8 cellular contexts compared by ENCODE assay signal in the genomic region with DNA sequence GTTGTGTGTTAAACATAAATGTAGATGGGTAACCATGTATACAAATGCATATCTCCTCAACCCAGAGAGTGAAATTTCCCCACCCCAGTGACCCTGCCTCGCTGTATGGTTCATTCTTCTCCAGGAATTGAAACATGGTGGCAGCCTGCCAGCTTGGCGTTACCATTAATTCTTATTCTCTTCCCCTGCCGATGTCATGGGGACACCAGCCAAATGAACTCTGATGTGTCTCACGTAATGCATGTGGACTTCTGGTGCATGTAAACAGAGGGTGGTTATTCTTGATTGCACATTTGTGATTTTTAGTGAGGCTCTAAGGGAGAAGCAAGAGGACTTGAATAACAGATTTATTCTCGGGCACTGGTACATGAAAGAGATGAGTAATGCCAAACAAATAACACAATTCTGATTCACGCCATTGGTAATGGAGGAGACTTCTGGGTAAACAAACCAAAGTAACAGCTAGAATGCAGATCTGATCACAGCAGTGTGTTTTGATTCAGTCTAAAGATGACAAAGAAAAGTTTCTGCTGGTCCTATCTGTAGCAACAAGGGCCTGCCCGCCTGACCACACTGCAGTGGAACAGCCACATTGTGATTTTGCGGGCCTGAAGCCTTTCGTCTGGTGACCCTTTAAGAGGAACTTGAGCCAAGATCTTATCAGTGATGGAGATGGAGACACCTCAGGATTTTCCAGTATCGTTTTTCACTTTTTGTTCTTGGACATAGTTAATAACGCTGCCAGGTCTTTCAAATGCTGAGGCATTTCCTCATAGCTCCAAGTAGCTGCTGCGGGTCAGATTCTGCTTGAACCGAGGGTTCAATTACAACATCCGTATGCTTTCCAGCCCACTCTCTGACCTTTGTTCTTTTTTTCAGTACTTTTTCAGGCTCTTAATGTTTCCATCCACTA.
DNase-seq lines count a peak whose midpoint lies in the region; ATAC-seq and TF ChIP-seq lines count a peak whose summit lies in the region.

No MANE protein-coding gene starts in this region.

- POLR2A ChIA-PET in activated CD4-positive, alpha-beta memory T cell treated with anti-CD3 and anti-CD28 coated beads, Interleukin-2, amount 10 ng/mL, durations not matched to agents 7 days and 5 days (lab: Charles Lee), result no interaction called here
- POLR2A ChIA-PET in activated CD4-positive, alpha-beta memory T cell treated with anti-CD3 and anti-CD28 coated beads for 36 hours (lab: Charles Lee), result no interaction called here
- POLR2A ChIA-PET in activated CD4-positive, alpha-beta T cell treated with anti-CD3 and anti-CD28 coated beads, Interleukin-2, amount 10 ng/mL, durations not matched to agents 7 days and 5 days (lab: Charles Lee), result no interaction called here

- peaks cover 39% of the 10 kb centered on the region for H3K36me3 Mint-ChIP-seq in activated CD4-positive, alpha-beta memory T cell treated with anti-CD3 and anti-CD28 coated beads, Interleukin-2, amount 10 ng/mL, durations not matched to agents 7 days and 5 days (ENCODE audit: low read depth)
- peaks cover 46% of the 10 kb centered on the region for H3K36me3 Mint-ChIP-seq in activated CD4-positive, alpha-beta memory T cell treated with anti-CD3 and anti-CD28 coated beads for 36 hours
- peaks cover 22% of the 10 kb centered on the region for H3K36me3 Mint-ChIP-seq in activated CD4-positive, alpha-beta T cell treated with anti-CD3 and anti-CD28 coated beads, Interleukin-2, amount 10 ng/mL, durations not matched to agents 7 days and 5 days (ENCODE audit: low read depth)

- no peaks in the 10 kb centered on the region for H3K36me3 ChIP-seq in vagina

- peak overlapping the region; percentile 79 for H3K27ac ChIP-seq in vagina

- CTCF ChIA-PET in activated CD4-positive, alpha-beta memory T cell treated with anti-CD3 and anti-CD28 coated beads, Interleukin-2, amount 10 ng/mL, durations not matched to agents 7 days and 5 days (lab: Charles Lee), result no interaction called here
- CTCF ChIA-PET in activated CD4-positive, alpha-beta memory T cell treated with anti-CD3 and anti-CD28 coated beads for 36 hours (lab: Charles Lee), result no interaction called here
- CTCF ChIA-PET in activated CD4-positive, alpha-beta T cell treated with anti-CD3 and anti-CD28 coated beads, Interleukin-2, amount 10 ng/mL, durations not matched to agents 7 days and 5 days (lab: Charles Lee), result no interaction called here

- H3K4me3 ChIP-seq in vagina, result no peak overlapping the region

- no peak overlapping the region for H3K27ac Mint-ChIP-seq in activated CD4-positive, alpha-beta memory T cell treated with anti-CD3 and anti-CD28 coated beads, Interleukin-2, amount 10 ng/mL, durations not matched to agents 7 days and 5 days
- no peak overlapping the region for H3K27ac Mint-ChIP-seq in activated CD4-positive, alpha-beta memory T cell treated with anti-CD3 and anti-CD28 coated beads for 36 hours
- H3K27ac Mint-ChIP-seq in activated CD4-positive, alpha-beta T cell treated with anti-CD3 and anti-CD28 coated beads, Interleukin-2, amount 10 ng/mL, durations not matched to agents 7 days and 5 days, result no peak overlapping the region

- H3K9me3 Mint-ChIP-seq in activated CD4-positive, alpha-beta memory T cell treated with anti-CD3 and anti-CD28 coated beads, Interleukin-2, amount 10 ng/mL, durations not matched to agents 7 days and 5 days, result no peaks in the 10 kb centered on the region
- H3K9me3 Mint-ChIP-seq in activated CD4-positive, alpha-beta memory T cell treated with anti-CD3 and anti-CD28 coated beads for 36 hours, result no peaks in the 10 kb centered on the region
- peaks cover 2% of the 10 kb centered on the region for H3K9me3 Mint-ChIP-seq in activated CD4-positive, alpha-beta T cell treated with anti-CD3 and anti-CD28 coated beads, Interleukin-2, amount 10 ng/mL, durations not matched to agents 7 days and 5 days

- H3K4me1 Mint-ChIP-seq in activated CD4-positive, alpha-beta memory T cell treated with anti-CD3 and anti-CD28 coated beads, Interleukin-2, amount 10 ng/mL, durations not matched to agents 7 days and 5 days, result no peaks in the 10 kb centered on the region
- H3K4me1 Mint-ChIP-seq in activated CD4-positive, alpha-beta memory T cell treated with anti-CD3 and anti-CD28 coated beads for 36 hours (ENCODE audit: low read depth), result no peaks in the 10 kb centered on the region
- H3K4me1 Mint-ChIP-seq in activated CD4-positive, alpha-beta T cell treated with anti-CD3 and anti-CD28 coated beads, Interleukin-2, amount 10 ng/mL, durations not matched to agents 7 days and 5 days, result no peaks in the 10 kb centered on the region

- no peaks in the 10 kb centered on the region for H3K9me3 ChIP-seq in vagina

- TF ChIP-seq CTCF in vagina (IDR thresholded peaks at IDR 0.05), result no peak

- H3K27me3 ChIP-seq in vagina, result no peaks in the 10 kb centered on the region

- peak; percentile 5 for DNase-seq in activated CD4-positive, alpha-beta memory T cell treated with anti-CD3 and anti-CD28 coated beads, Interleukin-2, amount 10 ng/mL, durations not matched to agents 7 days and 5 days
- no peak for DNase-seq in activated CD4-positive, alpha-beta memory T cell treated with anti-CD3 and anti-CD28 coated beads for 36 hours
- peak; percentile 19 for DNase-seq in cerebellum (ENCODE audit: low spot score)
- peak; percentile 34 for DNase-seq in medulla oblongata (ENCODE audit: extremely low spot score)
- peak; percentile 67 to 88 for DNase-seq in vagina (ENCODE audit: extremely low spot score in 2 of 2)
- DNase-seq in activated CD4-positive, alpha-beta T cell treated with anti-CD3 and anti-CD28 coated beads, Interleukin-2, amount 10 ng/mL, durations not matched to agents 7 days and 5 days, result no peak

- no peaks in the 10 kb centered on the region for H3K27me3 Mint-ChIP-seq in activated CD4-positive, alpha-beta memory T cell treated with anti-CD3 and anti-CD28 coated beads, Interleukin-2, amount 10 ng/mL, durations not matched to agents 7 days and 5 days
- no peaks in the 10 kb centered on the region for H3K27me3 Mint-ChIP-seq in activated CD4-positive, alpha-beta memory T cell treated with anti-CD3 and anti-CD28 coated beads for 36 hours
- H3K27me3 Mint-ChIP-seq in activated CD4-positive, alpha-beta T cell treated with anti-CD3 and anti-CD28 coated beads, Interleukin-2, amount 10 ng/mL, durations not matched to agents 7 days and 5 days, result no peaks in the 10 kb centered on the region

- peaks cover 31% of the 10 kb centered on the region for H3K4me1 ChIP-seq in vagina

- H3K4me3 Mint-ChIP-seq in activated CD4-positive, alpha-beta memory T cell treated with anti-CD3 and anti-CD28 coated beads, Interleukin-2, amount 10 ng/mL, durations not matched to agents 7 days and 5 days, result no peak overlapping the region
- H3K4me3 Mint-ChIP-seq in activated CD4-positive, alpha-beta memory T cell treated with anti-CD3 and anti-CD28 coated beads for 36 hours, result no peak overlapping the region
- H3K4me3 Mint-ChIP-seq in activated CD4-positive, alpha-beta T cell treated with anti-CD3 and anti-CD28 coated beads, Interleukin-2, amount 10 ng/mL, durations not matched to agents 7 days and 5 days, result no peak overlapping the region

- no peak for ATAC-seq in GM21367 (IDR thresholded peaks at IDR 0.05; ENCODE audit: unreplicated experiment)
- ATAC-seq in GM21447 (IDR thresholded peaks at IDR 0.05; ENCODE audit: unreplicated experiment), result no peak

- intact Hi-C loops in activated CD4-positive, alpha-beta memory T cell treated with anti-CD3 and anti-CD28 coated beads for 36 hours (cut with micrococcal nuclease), result no loop called here
- intact Hi-C loops in vagina (cut with DNase I), result loop anchor here (5.0 kb wide), 1 partner anchor 174 kb away; no protein-coding TSS in a partner anchor

- TF ChIP-seq POLR2A in vagina (IDR thresholded peaks at IDR 0.05), result no peak

Comparison
In these comparisons a context has a peak if more than half of its experiments do, and no peak if none do; other contexts are left out.
1. DNase-seq: peak in activated CD4-positive, alpha-beta memory T cell treated with anti-CD3 and anti-CD28 coated beads, Interleukin-2, amount 10 ng/mL, durations not matched to agents 7 days and 5 days (single experiment), cerebellum (single experiment), medulla oblongata (single experiment) and vagina (2 of 2); none in activated CD4-positive, alpha-beta memory T cell treated with anti-CD3 and anti-CD28 coated beads for 36 hours (single experiment) and activated CD4-positive, alpha-beta T cell treated with anti-CD3 and anti-CD28 coated beads, Interleukin-2, amount 10 ng/mL, durations not matched to agents 7 days and 5 days (single experiment).